Comparison of ENCODE assay signal across 14 cellular contexts in the genomic region with DNA sequence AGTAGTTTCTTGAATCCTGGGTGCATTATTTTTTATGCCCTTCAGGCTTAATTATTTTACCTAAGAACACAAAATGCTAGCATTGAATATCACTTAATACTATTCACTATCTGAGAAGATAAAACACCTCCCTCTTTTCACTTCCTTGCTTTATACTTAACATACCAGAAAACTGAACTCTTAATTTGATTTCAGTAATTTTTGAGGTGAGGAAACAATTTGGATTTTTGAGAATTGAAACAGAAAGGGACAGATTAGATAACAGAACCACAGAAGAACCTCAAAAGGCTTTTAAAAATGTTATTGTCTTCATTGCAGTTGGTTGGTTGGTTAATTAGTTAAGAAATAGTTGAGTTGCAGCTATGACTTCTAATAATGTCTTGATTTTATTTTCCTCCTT.
DNase-seq lines count a peak whose midpoint lies in the region; ATAC-seq, FAIRE-seq and TF ChIP-seq lines count a peak whose summit lies in the region.
"Had no signal": no experiment of that assay in that cellular context is flagged by ENCODE, and none has a peak within 500 bp of the region (broad histone marks: within the 10 kb centered on the region; RNA-seq: fewer than 3 reads in every experiment).

No MANE protein-coding gene starts in this region.

- no peak overlapping the region for H3K4me3 ChIP-seq in OCI-LY3 (ENCODE audit: low read length)
- no peak overlapping the region for H3K4me3 ChIP-seq in kidney (ENCODE audit: low read length in 2 of 2)
- H3K4me3 ChIP-seq: breast epithelium had no signal

- ATAC-seq in GM18861 (IDR thresholded peaks at IDR 0.05; ENCODE audit: unreplicated experiment) (peak; percentile 88), GM21526 (IDR thresholded peaks at IDR 0.05; ENCODE audit: low FRiP score, unreplicated experiment) (peak; percentile 57), HG03064 (IDR thresholded peaks at IDR 0.05; ENCODE audit: low read depth, unreplicated experiment) (peak; percentile 64)
- ATAC-seq: activated T-helper 17 cell treated with anti-CD3 and anti-CD28 coated beads, Interleukin-2, amount 50 U/mL, for 72 hours had no signal

- H3K36me3 ChIP-seq in OCI-LY3 (replicated peaks; ENCODE audit: low read depth, low read length) = no peaks in the 10 kb centered on the region
- no peaks in the 10 kb centered on the region for H3K36me3 ChIP-seq in kidney (ENCODE audit: control insufficient read depth in 1 of 2, insufficient read depth in 2 of 2, low read length in 2 of 2)
- H3K36me3 ChIP-seq: breast epithelium had no signal

- H3K4me2 ChIP-seq in OCI-LY3 (ENCODE audit: low read length) = peak overlapping the region; percentile 17

- no peaks in the 10 kb centered on the region for H3K79me2 ChIP-seq in OCI-LY3 (ENCODE audit: low read length)

- TF ChIP-seq CTCF in OCI-LY3 (IDR thresholded peaks at IDR 0.05; ENCODE audit: low read depth, low read length) (no peak), kidney (IDR thresholded peaks at IDR 0.05; ENCODE audit: borderline replicate concordance, extremely low read depth, insufficient read depth) (no peak)

- H3K9ac ChIP-seq in OCI-LY3 (ENCODE audit: low read length) (no peak overlapping the region), kidney (ENCODE audit: low read length in 2 of 2) (no peak overlapping the region)

- H4K20me1 ChIP-seq in OCI-LY3 (ENCODE audit: insufficient read depth, low read length) = 0 out of 2 replicates have a peak, but pooled peaks cover 4% of the 10 kb centered on the region

- H3K27me3 ChIP-seq in OCI-LY3 (ENCODE audit: low read depth, low read length) = no peaks in the 10 kb centered on the region
- H3K27me3 ChIP-seq: breast epithelium had no signal

- H3K9me3 ChIP-seq in OCI-LY3 (ENCODE audit: insufficient read depth, low read length) (no peaks in the 10 kb centered on the region), kidney (ENCODE audit: control insufficient read depth in 1 of 2, low read length in 2 of 2) (no peaks in the 10 kb centered on the region)
- H3K9me3 ChIP-seq: breast epithelium had no signal

- H3K4me1 ChIP-seq in OCI-LY3 (ENCODE audit: low read length) (peaks cover 15% of the 10 kb centered on the region), kidney (ENCODE audit: control insufficient read depth in 1 of 2, insufficient read depth in 1 of 2, low read depth in 1 of 2, low read length in 2 of 2) (no peaks in the 10 kb centered on the region)
- H3K4me1 ChIP-seq: breast epithelium had no signal

- H3K27ac ChIP-seq in OCI-LY3 (ENCODE audit: low read length) (no peak overlapping the region), kidney (ENCODE audit: low read depth in 2 of 2, low read length in 2 of 2) (no peak overlapping the region)
- H3K27ac ChIP-seq: breast epithelium had no signal

- intact Hi-C loops in kidney (cut with DNase I) = no loop called here

- H2AFZ ChIP-seq in OCI-LY3 (ENCODE audit: low read depth, low read length) = no peak overlapping the region

- DNase-seq in DMS79 (lab: John Stamatoyannopoulos, UW) = no peak
- no peak for DNase-seq in pons (ENCODE audit: low spot score)
- no peak for DNase-seq in nucleus accumbens (lab: John Stamatoyannopoulos, UW)
- DNase-seq in kidney = no peak
- DNase-seq: H7, NCI-H1048, NCI-H446 treated with DMSO at 0.1 percent for 48 hours had no signal

- FAIRE-seq in kidney (lab: Jason Lieb, UNC) = no peak
- FAIRE-seq: frontal cortex had no signal
